12 cellular contexts compared by ENCODE assay signal in genomic region chr10:43427166-43427825, GRCh38. TPM values are rescaled to one million over a fixed set of nuclear protein-coding genes. Genes with fewer than 3 reads are reported as not detected.
DNase-seq lines count a peak whose midpoint lies in the region; ATAC-seq and TF ChIP-seq lines count a peak whose summit lies in the region.
"Had no signal": no experiment of that assay in that cellular context is flagged by ENCODE, and none has a peak within 500 bp of the region (broad histone marks: within the 10 kb centered on the region; RNA-seq: fewer than 3 reads in every experiment).

No MANE protein-coding gene starts in this region.

- no peaks in the 10 kb centered on the region for H3K9me2 ChIP-seq in MM.1S (replicated peaks; ENCODE audit: insufficient read depth, low read length)

- H3K4me3 ChIP-seq in GM06990 (replicated peaks; ENCODE audit: low read depth, low read length) (no peak overlapping the region), MM.1S (ENCODE audit: low read length) (no peak overlapping the region)

- no peaks in the 10 kb centered on the region for H3K9me3 ChIP-seq in MM.1S (replicated peaks; ENCODE audit: insufficient read depth, low read length)

- H3K27me3 ChIP-seq in GM06990 (replicated peaks; ENCODE audit: control insufficient read depth, insufficient read depth, low read length) (no peaks in the 10 kb centered on the region), MM.1S (replicated peaks; ENCODE audit: insufficient read depth, low read length) (no peaks in the 10 kb centered on the region)
- H3K27me3 ChIP-seq: brain microvascular endothelial cell had no signal

- ATAC-seq in GM21423 (IDR thresholded peaks at IDR 0.05; ENCODE audit: unreplicated experiment), result peak; percentile 70
- ATAC-seq in HG03039 (IDR thresholded peaks at IDR 0.05; ENCODE audit: unreplicated experiment), result no peak

- H3K9ac ChIP-seq in MM.1S (ENCODE audit: low read length), result no peak overlapping the region

- H3K4me1 Mint-ChIP-seq in activated naive CD8-positive, alpha-beta T cell treated with anti-CD3 and anti-CD28 coated beads for 36 hours, result peaks cover 18% of the 10 kb centered on the region

- H2AFZ ChIP-seq in MM.1S (ENCODE audit: low read length), result no peak overlapping the region

- H3K4me1 ChIP-seq in MM.1S (ENCODE audit: low read length), result no peaks in the 10 kb centered on the region

- H3K4me3 Mint-ChIP-seq in activated naive CD8-positive, alpha-beta T cell treated with anti-CD3 and anti-CD28 coated beads for 36 hours, result peak overlapping the region; percentile 43

- DNase-seq in GM06990 (ENCODE audit: extremely low read depth, insufficient read length), result peak; percentile 55
- DNase-seq in MM.1S, result peak; percentile 43
- DNase-seq in activated naive CD8-positive, alpha-beta T cell treated with anti-CD3 and anti-CD28 coated beads for 36 hours, result peak; percentile 47
- no peak for DNase-seq in activated gamma-delta T cell treated with Interleukin-2 at 50 U/mL for 16 hours
- no peak for DNase-seq in cerebellar nuclear complex (lab: John Stamatoyannopoulos, UW)
- no peak for DNase-seq in occipital lobe (lab: John Stamatoyannopoulos, UW)
- DNase-seq: brain microvascular endothelial cell, mesenchymal stem cell, NCI-H446 treated with DMSO at 0.1 percent for 48 hours, small intestine had no signal

- H3K27ac Mint-ChIP-seq in activated naive CD8-positive, alpha-beta T cell treated with anti-CD3 and anti-CD28 coated beads for 36 hours, result peak overlapping the region; percentile 77

- no peaks in the 10 kb centered on the region for H3K79me2 ChIP-seq in MM.1S (ENCODE audit: low read length)

- TF ChIP-seq CTCF in GM06990 (IDR thresholded peaks at IDR 0.05; ENCODE audit: insufficient read depth, low read length, poor library complexity, severe bottlenecking) (no peak), MM.1S (IDR thresholded peaks at IDR 0.05; ENCODE audit: low read length) (no peak)

- H4K20me1 ChIP-seq in MM.1S (ENCODE audit: insufficient read depth, low read length), result no peaks in the 10 kb centered on the region

- no peaks in the 10 kb centered on the region for H3K27me3 Mint-ChIP-seq in activated naive CD8-positive, alpha-beta T cell treated with anti-CD3 and anti-CD28 coated beads for 36 hours

- no peak overlapping the region for H3K27ac ChIP-seq in MM.1S (ENCODE audit: low read length)
- H3K27ac ChIP-seq: brain microvascular endothelial cell had no signal

- H3F3A ChIP-seq in MM.1S (ENCODE audit: insufficient read depth, low read length), result no peaks in the 10 kb centered on the region

- no peaks in the 10 kb centered on the region for H3K36me3 Mint-ChIP-seq in activated naive CD8-positive, alpha-beta T cell treated with anti-CD3 and anti-CD28 coated beads for 36 hours

- H3K9me3 Mint-ChIP-seq in activated naive CD8-positive, alpha-beta T cell treated with anti-CD3 and anti-CD28 coated beads for 36 hours, result no peaks in the 10 kb centered on the region

- H3K36me3 ChIP-seq in GM06990 (ENCODE audit: control insufficient read depth, insufficient read depth, low read length), result no peaks in the 10 kb centered on the region
- H3K36me3 ChIP-seq in MM.1S (replicated peaks; ENCODE audit: insufficient read depth, low read length), result no peaks in the 10 kb centered on the region
- H3K36me3 ChIP-seq: brain microvascular endothelial cell had no signal

- no peak overlapping the region for H3K4me2 ChIP-seq in MM.1S (ENCODE audit: low read depth, low read length)

RNA-seq across cellular contexts. Expression of gene ZNF487, which starts 9.6 kb away (rescaled TPM):
- total RNA-seq in activated naive CD8-positive, alpha-beta T cell treated with anti-CD3 and anti-CD28 coated beads for 36 hours, result 1 to 10 TPM; 2.4 to 2.9 TPM
- total RNA-seq in occipital lobe, result 9.7 TPM

RNA-seq across cellular contexts. Expression of gene HNRNPF, which starts 18.3 kb away (rescaled TPM):
- 100 to 1,000 TPM; 530 to 544 TPM for total RNA-seq in activated naive CD8-positive, alpha-beta T cell treated with anti-CD3 and anti-CD28 coated beads for 36 hours
- total RNA-seq in occipital lobe, result 110 TPM

RNA-seq across cellular contexts. Expression of gene FXYD4, which starts 55.9 kb away (rescaled TPM):
- total RNA-seq in activated naive CD8-positive, alpha-beta T cell treated with anti-CD3 and anti-CD28 coated beads for 36 hours, result not detected
- total RNA-seq in occipital lobe, result not detected

Comparison
In these comparisons a context has a peak if more than half of its experiments do, and no peak if none do; other contexts are left out.
1. DNase-seq: peak in GM06990 (single experiment), MM.1S (single experiment) and activated naive CD8-positive, alpha-beta T cell treated with anti-CD3 and anti-CD28 coated beads for 36 hours (single experiment); none in activated gamma-delta T cell treated with Interleukin-2 at 50 U/mL for 16 hours (single experiment), cerebellar nuclear complex (0 of 2) and occipital lobe (single experiment).